Comparison of ENCODE assay signal across 8 cellular contexts in the genomic region with DNA sequence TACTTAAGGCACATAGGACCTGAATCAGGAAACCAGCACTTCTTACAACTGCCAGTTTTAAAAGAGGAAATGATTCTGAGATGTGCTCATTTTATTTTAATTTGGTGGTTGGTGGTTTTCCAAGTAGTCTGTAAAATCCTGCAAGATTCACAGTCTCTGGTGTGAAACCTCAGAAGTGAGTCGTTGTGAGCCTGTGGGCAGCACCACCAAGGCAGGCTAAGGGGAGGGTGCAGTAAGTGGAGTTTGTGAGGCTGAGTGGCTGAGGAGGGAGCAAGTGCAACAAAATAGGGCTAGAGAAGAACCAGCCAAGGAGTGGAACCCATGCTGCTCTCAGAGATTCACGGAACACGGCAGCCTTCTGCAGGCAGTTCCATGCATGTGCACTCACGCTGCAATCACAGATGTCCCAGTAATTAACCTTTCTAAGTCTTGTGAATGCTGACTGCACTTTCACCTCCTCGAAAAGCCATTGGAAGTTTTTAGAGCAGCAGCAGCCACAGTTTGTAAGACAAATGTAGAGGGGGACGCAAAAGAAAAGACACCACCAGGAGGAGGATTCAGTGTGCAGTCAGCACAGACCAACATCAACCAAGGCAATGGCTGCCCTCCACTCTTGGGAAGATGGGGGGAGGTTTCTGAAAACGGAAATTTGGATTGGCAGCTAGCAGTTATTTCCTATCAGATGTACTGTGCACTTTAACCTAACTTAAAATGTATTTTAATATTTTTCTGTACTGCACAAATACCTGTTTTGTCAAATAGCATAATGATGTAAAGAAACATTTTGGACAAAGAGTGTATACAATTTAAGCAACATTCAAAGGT.
A peak's percentile ranks its signal among the peaks of the same experiment; 100 is the strongest.
DNase-seq lines count a peak whose midpoint lies in the region; ATAC-seq and TF ChIP-seq lines count a peak whose summit lies in the region.

No MANE protein-coding gene starts in this region.

- H3K27ac Mint-ChIP-seq in nephron progenitor cell: peak overlapping the region; percentile 72

- peaks cover 14% of the 10 kb centered on the region for H3K4me1 Mint-ChIP-seq in nephron progenitor cell

- peaks cover 44% of the 10 kb centered on the region for H3K36me3 Mint-ChIP-seq in nephron progenitor cell (ENCODE audit: low read depth)

- ATAC-seq in GM18502 (IDR thresholded peaks at IDR 0.05; ENCODE audit: poor library complexity, unreplicated experiment) (peak; percentile 92), HG02759 (IDR thresholded peaks at IDR 0.05; ENCODE audit: unreplicated experiment) (peak; percentile 92)

- no peaks in the 10 kb centered on the region for H3K9me3 Mint-ChIP-seq in nephron progenitor cell

- DNase-seq in NK-92 treated with Interleukin-12 subunit alpha and Interleukin-12 subunit beta, amount 100 ng/mL, for 24 hours (lab: John Stamatoyannopoulos, UW): peak; percentile 87
- DNase-seq in activated effector memory CD4-positive, alpha-beta T cell treated with Interleukin-2 at 50 U/mL for 16 hours: peak; percentile 28
- DNase-seq in nephron progenitor cell (no peak), NCI-H345 (lab: John Stamatoyannopoulos, UW) (no peak), amniotic stem cell (lab: John Stamatoyannopoulos, UW) (no peak), foreskin melanocyte (no peak)

- TF ChIP-seq CTCF in nephron progenitor cell (IDR thresholded peaks at IDR 0.05): no peak

- H3K4me3 Mint-ChIP-seq in nephron progenitor cell: no peak overlapping the region

- peaks cover 5% of the 10 kb centered on the region for H3K27me3 Mint-ChIP-seq in nephron progenitor cell (ENCODE audit: low read depth, poor library complexity)

Comparison
In these comparisons a context has a peak if more than half of its experiments do, and no peak if none do; other contexts are left out.
1. DNase-seq: peak in NK-92 treated with Interleukin-12 subunit alpha and Interleukin-12 subunit beta, amount 100 ng/mL, for 24 hours (single experiment) and activated effector memory CD4-positive, alpha-beta T cell treated with Interleukin-2 at 50 U/mL for 16 hours (single experiment); none in nephron progenitor cell (single experiment), NCI-H345 (single experiment), amniotic stem cell (single experiment) and foreskin melanocyte (single experiment).